Comparison of ENCODE assay signal across 38 cellular contexts in genomic region chr7:81277691-81278090, GRCh38.
"Had no signal": no experiment of that assay in that cellular context is flagged by ENCODE, and none has a peak within 500 bp of the region (broad histone marks: within the 10 kb centered on the region; RNA-seq: fewer than 3 reads in every experiment).

No MANE protein-coding gene starts in this region.

- H3K36me3 ChIP-seq: adrenal gland, ascending aorta, brain microvascular endothelial cell, breast epithelium, cardiac muscle cell had no signal

- H3K9me3 Mint-ChIP-seq: activated naive CD8-positive, alpha-beta T cell treated with anti-CD3 and anti-CD28 coated beads for 36 hours; activated naive CD8-positive, alpha-beta T cell treated with anti-CD3 and anti-CD28 coated beads, Interleukin-2, amount 50 U/mL, for 24 hours; activated T-helper 1 cell treated with anti-CD3 and anti-CD28 coated beads, Interleukin-12 subunit alpha, Interleukin-12 subunit beta, Interleukin-2, Interleukin-4 antibody, amounts not matched to agents 30 ng/mL and 10 ng/mL and 1 ng/mL, durations not matched to agents 14 hours and 24 hours and 36 hours had no signal

- ATAC-seq: activated naive CD4-positive, alpha-beta T cell treated with anti-CD3 and anti-CD28 coated beads, Interleukin-2, amount 50 U/mL, for 72 hours; activated naive CD8-positive, alpha-beta T cell treated with anti-CD3 and anti-CD28 coated beads, Interleukin-2, amount 50 U/mL, for 24 hours; activated T-cell treated with anti-CD3 and anti-CD28 coated beads, Interleukin-2, amount 50 U/mL, for 4 hours; activated T-cell treated with anti-CD3 and anti-CD28 coated beads, Interleukin-2, amount 50 U/mL, for 72 hours; activated T-helper 17 cell treated with anti-CD3 and anti-CD28 coated beads, Interleukin-2, amount 50 U/mL, for 72 hours; body of pancreas had no signal

- H3K4me3 ChIP-seq: adrenal gland, ascending aorta, body of pancreas, breast epithelium, cardiac muscle cell had no signal

- H3K36me3 Mint-ChIP-seq: activated naive CD4-positive, alpha-beta T cell treated with anti-CD3 and anti-CD28 coated beads, Interleukin-2, amount 10 ng/mL, durations not matched to agents 7 days and 5 days; activated naive CD4-positive, alpha-beta T cell treated with anti-CD3 and anti-CD28 coated beads, Interleukin-2, amount 50 U/mL, for 24 hours; activated naive CD4-positive, alpha-beta T cell treated with anti-CD3 and anti-CD28 coated beads, Interleukin-2, amount 50 U/mL, for 72 hours; activated naive CD8-positive, alpha-beta T cell; activated naive CD8-positive, alpha-beta T cell treated with anti-CD3 and anti-CD28 coated beads for 36 hours; activated naive CD8-positive, alpha-beta T cell treated with anti-CD3 and anti-CD28 coated beads, Interleukin-2, amount 10 ng/mL, durations not matched to agents 7 days and 5 days; brain had no signal

- H3K27me3 Mint-ChIP-seq: activated naive CD4-positive, alpha-beta T cell treated with anti-CD3 and anti-CD28 coated beads, Interleukin-2, amount 10 ng/mL, durations not matched to agents 7 days and 5 days; activated naive CD4-positive, alpha-beta T cell treated with anti-CD3 and anti-CD28 coated beads, Interleukin-2, amount 50 U/mL, for 24 hours; activated naive CD8-positive, alpha-beta T cell; activated naive CD8-positive, alpha-beta T cell treated with anti-CD3 and anti-CD28 coated beads for 36 hours; activated naive CD8-positive, alpha-beta T cell treated with anti-CD3 and anti-CD28 coated beads, Interleukin-2, amount 10 ng/mL, durations not matched to agents 7 days and 5 days; activated naive CD8-positive, alpha-beta T cell treated with anti-CD3 and anti-CD28 coated beads, Interleukin-2, amount 50 U/mL, for 24 hours; activated T-cell treated with anti-CD3 and anti-CD28 coated beads, Interleukin-2, amount 50 U/mL, for 24 hours; activated T-helper 17 cell treated with anti-CD3 and anti-CD28 coated beads, Interleukin-2, amount 50 U/mL, for 72 hours; central memory CD8-positive, alpha-beta T cell had no signal

- H3K9me3 ChIP-seq: adrenal gland, ascending aorta, body of pancreas, breast epithelium had no signal

- H3K27ac ChIP-seq: adrenal gland, ascending aorta, body of pancreas, brain microvascular endothelial cell, breast epithelium, cardiac muscle cell had no signal

- H3K4me1 ChIP-seq: adrenal gland, ascending aorta, body of pancreas, breast epithelium had no signal

- H3K27ac Mint-ChIP-seq: activated naive CD4-positive, alpha-beta T cell treated with anti-CD3 and anti-CD28 coated beads for 36 hours; activated naive CD4-positive, alpha-beta T cell treated with anti-CD3 and anti-CD28 coated beads, Interleukin-2, amount 10 ng/mL, durations not matched to agents 7 days and 5 days; activated naive CD4-positive, alpha-beta T cell treated with anti-CD3 and anti-CD28 coated beads, Interleukin-2, amount 50 U/mL, for 24 hours; activated naive CD4-positive, alpha-beta T cell treated with anti-CD3 and anti-CD28 coated beads, Interleukin-2, amount 50 U/mL, for 72 hours; activated naive CD8-positive, alpha-beta T cell; activated naive CD8-positive, alpha-beta T cell treated with anti-CD3 and anti-CD28 coated beads for 36 hours; activated naive CD8-positive, alpha-beta T cell treated with anti-CD3 and anti-CD28 coated beads, Interleukin-2, amount 10 ng/mL, durations not matched to agents 7 days and 5 days; activated naive CD8-positive, alpha-beta T cell treated with anti-CD3 and anti-CD28 coated beads, Interleukin-2, amount 50 U/mL, for 24 hours; activated T-cell treated with anti-CD3 and anti-CD28 coated beads, Interleukin-2, amount 50 U/mL, for 24 hours; activated T-cell treated with anti-CD3 and anti-CD28 coated beads, Interleukin-2, amount 50 U/mL, for 72 hours; activated T-helper 1 cell treated with anti-CD3 and anti-CD28 coated beads, Interleukin-12 subunit alpha, Interleukin-12 subunit beta, Interleukin-2, Interleukin-4 antibody, amounts not matched to agents 30 ng/mL and 10 ng/mL and 1 ng/mL, durations not matched to agents 14 hours and 24 hours and 36 hours; activated T-helper 17 cell treated with anti-CD3 and anti-CD28 coated beads, Interleukin-2, amount 50 U/mL, for 72 hours; activated T-helper 2 cell treated with anti-CD3 and anti-CD28 coated beads, Interferon-gamma antibody, Interleukin-2, Interleukin-4, amounts not matched to agents 10 μg/mL and 5 μg/mL and 100 μg/mL, durations not matched to agents 14 hours and 24 hours and 36 hours; brain had no signal

- DNase-seq: activated effector memory CD4-positive, alpha-beta T cell treated with anti-CD3 and anti-CD28 coated beads, Interleukin-2, amount 50 U/mL, for 16 hours; activated effector memory CD4-positive, alpha-beta T cell treated with Interleukin-2 at 50 U/mL for 16 hours; activated gamma-delta T cell; activated gamma-delta T cell treated with Interleukin-2 at 50 U/mL for 16 hours; activated naive CD4-positive, alpha-beta T cell; activated naive CD4-positive, alpha-beta T cell treated with anti-CD3 and anti-CD28 coated beads for 36 hours; activated naive CD4-positive, alpha-beta T cell treated with anti-CD3 and anti-CD28 coated beads, Interleukin-2, amount 10 ng/mL, durations not matched to agents 7 days and 5 days; activated naive CD4-positive, alpha-beta T cell treated with anti-CD3 and anti-CD28 coated beads, Interleukin-2, amount 50 U/mL, for 16 hours; activated naive CD4-positive, alpha-beta T cell treated with Interleukin-2 at 50 U/mL for 16 hours; activated naive CD8-positive, alpha-beta T cell treated with anti-CD3 and anti-CD28 coated beads for 36 hours; activated naive CD8-positive, alpha-beta T cell treated with anti-CD3 and anti-CD28 coated beads, Interleukin-2, amount 10 ng/mL, durations not matched to agents 7 days and 5 days; activated naive CD8-positive, alpha-beta T cell treated with anti-CD3 and anti-CD28 coated beads, Interleukin-2, amount 50 U/mL, for 24 hours; activated T-cell treated with anti-CD3 and anti-CD28 coated beads, Interleukin-2, amount 50 U/mL, for 1 hour; activated T-cell treated with anti-CD3 and anti-CD28 coated beads, Interleukin-2, amount 50 U/mL, for 24 hours; activated T-cell treated with anti-CD3 and anti-CD28 coated beads, Interleukin-2, amount 50 U/mL, for 4 hours; activated T-cell treated with anti-CD3 and anti-CD28 coated beads, Interleukin-2, amount 50 U/mL, for 48 hours; activated T-cell treated with anti-CD3 and anti-CD28 coated beads, Interleukin-2, amount 50 U/mL, for 72 hours; adrenal gland; amniotic stem cell; amygdala; anterior cingulate cortex; aorta; body of pancreas; brain microvascular endothelial cell; caudate nucleus; central memory CD4-positive, alpha-beta T cell; cerebellar nuclear complex had no signal

- H3K4me3 Mint-ChIP-seq: activated naive CD4-positive, alpha-beta T cell treated with anti-CD3 and anti-CD28 coated beads for 36 hours; activated naive CD4-positive, alpha-beta T cell treated with anti-CD3 and anti-CD28 coated beads, Interleukin-2, amount 10 ng/mL, durations not matched to agents 7 days and 5 days; activated naive CD4-positive, alpha-beta T cell treated with anti-CD3 and anti-CD28 coated beads, Interleukin-2, amount 50 U/mL, for 24 hours; activated naive CD8-positive, alpha-beta T cell; activated naive CD8-positive, alpha-beta T cell treated with anti-CD3 and anti-CD28 coated beads for 36 hours; activated naive CD8-positive, alpha-beta T cell treated with anti-CD3 and anti-CD28 coated beads, Interleukin-2, amount 10 ng/mL, durations not matched to agents 7 days and 5 days; activated naive CD8-positive, alpha-beta T cell treated with anti-CD3 and anti-CD28 coated beads, Interleukin-2, amount 50 U/mL, for 24 hours; activated T-cell treated with anti-CD3 and anti-CD28 coated beads, Interleukin-2, amount 50 U/mL, for 24 hours; activated T-cell treated with anti-CD3 and anti-CD28 coated beads, Interleukin-2, amount 50 U/mL, for 4 hours; activated T-cell treated with anti-CD3 and anti-CD28 coated beads, Interleukin-2, amount 50 U/mL, for 72 hours; activated T-helper 1 cell treated with anti-CD3 and anti-CD28 coated beads, Interleukin-12 subunit alpha, Interleukin-12 subunit beta, Interleukin-2, Interleukin-4 antibody, amounts not matched to agents 30 ng/mL and 10 ng/mL and 1 ng/mL, durations not matched to agents 14 hours and 24 hours and 36 hours; activated T-helper 17 cell treated with anti-CD3 and anti-CD28 coated beads, Interleukin-2, amount 50 U/mL, for 72 hours; brain; central memory CD8-positive, alpha-beta T cell had no signal

- H3K4me1 Mint-ChIP-seq: activated naive CD4-positive, alpha-beta T cell treated with anti-CD3 and anti-CD28 coated beads, Interleukin-2, amount 10 ng/mL, durations not matched to agents 7 days and 5 days; activated naive CD4-positive, alpha-beta T cell treated with anti-CD3 and anti-CD28 coated beads, Interleukin-2, amount 50 U/mL, for 24 hours; activated naive CD8-positive, alpha-beta T cell treated with anti-CD3 and anti-CD28 coated beads for 36 hours; activated naive CD8-positive, alpha-beta T cell treated with anti-CD3 and anti-CD28 coated beads, Interleukin-2, amount 10 ng/mL, durations not matched to agents 7 days and 5 days; activated naive CD8-positive, alpha-beta T cell treated with anti-CD3 and anti-CD28 coated beads, Interleukin-2, amount 50 U/mL, for 24 hours; activated T-helper 17 cell treated with anti-CD3 and anti-CD28 coated beads, Interleukin-2, amount 50 U/mL, for 72 hours; brain; central memory CD8-positive, alpha-beta T cell had no signal

- H3K27me3 ChIP-seq: adrenal gland, ascending aorta, body of pancreas, brain microvascular endothelial cell, breast epithelium, cardiac muscle cell had no signal
